8 cellular contexts compared by ENCODE assay signal in the genomic region with DNA sequence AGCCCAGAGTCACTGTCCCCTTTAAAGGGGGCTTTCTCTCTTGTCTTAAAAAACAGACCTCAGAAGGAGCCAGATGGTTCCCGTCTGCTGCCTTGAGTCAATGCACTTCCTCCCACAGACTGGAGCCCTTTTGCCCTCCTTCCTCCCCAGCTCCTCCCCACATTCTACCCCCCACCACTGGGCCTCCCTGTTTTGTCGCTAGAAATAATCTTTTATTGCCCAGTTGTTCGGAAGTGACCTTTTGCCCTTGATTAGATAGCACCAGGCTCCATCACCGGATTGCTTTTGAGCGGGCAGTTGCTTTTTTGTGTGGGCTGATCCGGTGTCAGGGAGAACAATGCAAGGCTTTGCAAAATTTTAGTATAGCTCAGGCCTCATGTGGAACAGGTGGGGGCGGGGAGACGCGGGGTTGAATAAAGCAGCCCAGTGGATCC. TPM values are rescaled to one million over a fixed set of nuclear protein-coding genes. Genes with fewer than 3 reads are reported as not detected.
DNase-seq lines count a peak whose midpoint lies in the region; ATAC-seq and TF ChIP-seq lines count a peak whose summit lies in the region.

No MANE protein-coding gene starts in this region.

- ATAC-seq in CD4-positive, alpha-beta T cell (ENCODE audit: poor library complexity), result peak; percentile 79
- ATAC-seq in GM19328 (IDR thresholded peaks at IDR 0.05; ENCODE audit: unreplicated experiment), result peak; percentile 63
- ATAC-seq in HG03280 (IDR thresholded peaks at IDR 0.05; ENCODE audit: unreplicated experiment), result peak; percentile 65
- ATAC-seq in effector memory CD8-positive, alpha-beta T cell (replicated peaks), result peak; percentile 89
- peak; percentile 86 to 90 for ATAC-seq in naive B cell (ENCODE audit: low read depth in 2 of 2)

- no peaks in the 10 kb centered on the region for H3K9me3 Mint-ChIP-seq in CD4-positive, alpha-beta T cell
- H3K9me3 Mint-ChIP-seq in effector memory CD8-positive, alpha-beta T cell, result no peaks in the 10 kb centered on the region
- no peaks in the 10 kb centered on the region for H3K9me3 Mint-ChIP-seq in naive B cell

- no peak overlapping the region for H3K27ac ChIP-seq in CD4-positive, alpha-beta T cell (ENCODE audit: low read depth, low read length)
- H3K27ac ChIP-seq in SK-N-SH (ENCODE audit: low read depth in 2 of 2, low read length in 1 of 2), result no peak overlapping the region
- no peak overlapping the region for H3K27ac ChIP-seq in RWPE1

- no peak overlapping the region for H3K4me3 ChIP-seq in SK-N-SH (ENCODE audit: low read depth in 2 of 2, low read length in 1 of 2)

- H3K4me2 ChIP-seq in SK-N-SH, result no peak overlapping the region

- H3K27me3 ChIP-seq in CD4-positive, alpha-beta T cell (ENCODE audit: control insufficient read depth, insufficient read depth, low read length), result no peaks in the 10 kb centered on the region
- no peaks in the 10 kb centered on the region for H3K27me3 ChIP-seq in SK-N-SH (ENCODE audit: insufficient read depth)

- peaks cover 15% of the 10 kb centered on the region for H3K4me1 Mint-ChIP-seq in CD4-positive, alpha-beta T cell (ENCODE audit: low read depth)
- peaks cover 10 to 13% of the 10 kb centered on the region in 2 donors for H3K4me1 Mint-ChIP-seq in effector memory CD8-positive, alpha-beta T cell (ENCODE audit: low read depth in 2 of 2)
- peaks cover 33 to 44% (median 42%) of the 10 kb centered on the region in 3 donors for H3K4me1 Mint-ChIP-seq in naive B cell

- no peak for TF ChIP-seq EP300 in SK-N-SH (IDR thresholded peaks at IDR 0.05; ENCODE audit: borderline replicate concordance in 1 of 2, low read depth in 1 of 2, low read length in 1 of 2)

- POLR2A ChIA-PET in CD4-positive, alpha-beta T cell (lab: Charles Lee), result interaction anchor here (0.6 to 1.5 kb wide), 2 partner anchors 34 to 48 kb away, joined by 3 to 4 read pairs; a partner anchor contains a TSS
- POLR2A ChIA-PET in SK-N-SH (lab: Yijun Ruan, JAX) (no interaction called here), RWPE1 (lab: Yijun Ruan, JAX; ENCODE audit: low non-redundant PET) (no interaction called here)

- CTCF ChIA-PET in CD4-positive, alpha-beta T cell (lab: Charles Lee), result no interaction called here
- CTCF ChIA-PET in SK-N-SH (lab: Yijun Ruan, JAX) (no interaction called here), RWPE1 (lab: Yijun Ruan, JAX) (no interaction called here)

- H3K4me3 Mint-ChIP-seq in CD4-positive, alpha-beta T cell, result peak overlapping the region; percentile 50
- H3K4me3 Mint-ChIP-seq in effector memory CD8-positive, alpha-beta T cell, result peak overlapping the region; percentile 39 to 61
- H3K4me3 Mint-ChIP-seq in naive B cell, result peak overlapping the region; percentile 61 to 91 (median 84)

- H3K79me2 ChIP-seq in SK-N-SH (ENCODE audit: insufficient read depth), result no peaks in the 10 kb centered on the region

- H4K20me1 ChIP-seq in SK-N-SH (ENCODE audit: insufficient read depth), result no peaks in the 10 kb centered on the region

- H3K9me2 ChIP-seq in SK-N-SH, result no peaks in the 10 kb centered on the region

- no peaks in the 10 kb centered on the region for H3F3A ChIP-seq in SK-N-SH (replicated peaks; ENCODE audit: insufficient read depth)

- H3K27me3 Mint-ChIP-seq in CD4-positive, alpha-beta T cell, result no peaks in the 10 kb centered on the region
- H3K27me3 Mint-ChIP-seq in effector memory CD8-positive, alpha-beta T cell, result no peaks in the 10 kb centered on the region
- H3K27me3 Mint-ChIP-seq in naive B cell, result no peaks in the 10 kb centered on the region

- peak in 1 of 10 experiments; percentile 8 for DNase-seq in CD4-positive, alpha-beta T cell
- DNase-seq in SK-N-SH (no peak), naive B cell (peak; percentile 80), RWPE1 (ENCODE audit: low spot score) (no peak), NCI-H774 (lab: John Stamatoyannopoulos, UW) (no peak)
- DNase-seq in effector memory CD8-positive, alpha-beta T cell, result peak in 2 of 3 experiments; percentile 18

- intact Hi-C loops in CD4-positive, alpha-beta T cell (cut with DNase I, micrococcal nuclease), result no loop called here

- no peaks in the 10 kb centered on the region for H3K9me3 ChIP-seq in CD4-positive, alpha-beta T cell (ENCODE audit: control insufficient read depth, low read length)
- no peaks in the 10 kb centered on the region for H3K9me3 ChIP-seq in SK-N-SH

- no peak overlapping the region for H3K9ac ChIP-seq in SK-N-SH

- 0 out of 2 replicates have a peak overlapping the region, but pooled peaks have one; percentile 20 for H2AFZ ChIP-seq in SK-N-SH (ENCODE audit: low read depth)

- H3K4me1 ChIP-seq in SK-N-SH (ENCODE audit: control insufficient read depth in 1 of 2, insufficient read depth in 2 of 2, low read depth in 1 of 2, low read length in 1 of 2), result peaks cover 0 to 2% of the 10 kb centered on the region in 2 experiments; a peak in 1 of 4 replicates

- no peak for TF ChIP-seq CTCF in CD4-positive, alpha-beta T cell (IDR thresholded peaks at IDR 0.05)
- no peak for TF ChIP-seq CTCF in SK-N-SH (IDR thresholded peaks at IDR 0.05)
- no peak for TF ChIP-seq CTCF in RWPE1 (conservative IDR thresholded peaks at IDR 0.05; ENCODE audit: low read depth)

- TF ChIP-seq RAD21 in SK-N-SH (IDR thresholded peaks at IDR 0.05; ENCODE audit: low read length), result no peak

- WGBS in SK-N-SH (ENCODE audit: low lambda C conversion rate), result 81% methylated on average over 9 of the region's 9 CpGs

- H3K36me3 ChIP-seq in SK-N-SH (replicated peaks in 1 of 2; ENCODE audit: control insufficient read depth in 1 of 2, insufficient read depth in 2 of 2, low read length in 1 of 2), result no peaks in the 10 kb centered on the region

- peak overlapping the region; percentile 18 for H3K27ac Mint-ChIP-seq in CD4-positive, alpha-beta T cell
- peak overlapping the region in 1 of 2 donors; percentile 44 for H3K27ac Mint-ChIP-seq in effector memory CD8-positive, alpha-beta T cell
- peak overlapping the region; percentile 85 to 95 (median 94) for H3K27ac Mint-ChIP-seq in naive B cell

- H3K36me3 Mint-ChIP-seq in CD4-positive, alpha-beta T cell (ENCODE audit: low read depth), result no peaks in the 10 kb centered on the region
- peaks cover 7% of the 10 kb centered on the region for H3K36me3 Mint-ChIP-seq in effector memory CD8-positive, alpha-beta T cell (ENCODE audit: insufficient read depth)
- H3K36me3 Mint-ChIP-seq in naive B cell, result no peaks in the 10 kb centered on the region

TF ChIP-seq in SK-N-SH, 30 proteins besides CTCF, POLR2A, EP300 and RAD21:
- TF ChIP-seq, protein P1, sequence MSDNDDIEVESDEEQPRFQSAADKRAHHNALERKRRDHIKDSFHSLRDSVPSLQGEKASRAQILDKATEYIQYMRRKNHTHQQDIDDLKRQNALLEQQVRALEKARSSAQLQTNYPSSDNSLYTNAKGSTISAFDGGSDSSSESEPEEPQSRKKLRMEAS (IDR thresholded peaks at IDR 0.05; ENCODE audit: low read depth), result no peak
- TF ChIP-seq GATA2 (CRISPR knock-in tag; IDR thresholded peaks at IDR 0.05) (no peak), TAF1 (IDR thresholded peaks at IDR 0.05; ENCODE audit: borderline replicate concordance, low read depth, low read length) (no peak), TCF12 (IDR thresholded peaks at IDR 0.05) (no peak), NRF1 (IDR thresholded peaks at IDR 0.05; ENCODE audit: low read depth, low read length) (no peak), FOSL2 (IDR thresholded peaks at IDR 0.05; ENCODE audit: borderline replicate concordance, low read depth) (no peak), MXI1 (IDR thresholded peaks at IDR 0.05; ENCODE audit: low read depth, low read length) (no peak), TEAD4 (IDR thresholded peaks at IDR 0.05; ENCODE audit: borderline replicate concordance, insufficient read depth) (no peak), RFX5 (IDR thresholded peaks at IDR 0.05; ENCODE audit: low read length) (no peak), SMC3 (IDR thresholded peaks at IDR 0.05; ENCODE audit: low read depth, low read length) (no peak), JUND (IDR thresholded peaks at IDR 0.05) (no peak)
- TF ChIP-seq, protein P2, sequence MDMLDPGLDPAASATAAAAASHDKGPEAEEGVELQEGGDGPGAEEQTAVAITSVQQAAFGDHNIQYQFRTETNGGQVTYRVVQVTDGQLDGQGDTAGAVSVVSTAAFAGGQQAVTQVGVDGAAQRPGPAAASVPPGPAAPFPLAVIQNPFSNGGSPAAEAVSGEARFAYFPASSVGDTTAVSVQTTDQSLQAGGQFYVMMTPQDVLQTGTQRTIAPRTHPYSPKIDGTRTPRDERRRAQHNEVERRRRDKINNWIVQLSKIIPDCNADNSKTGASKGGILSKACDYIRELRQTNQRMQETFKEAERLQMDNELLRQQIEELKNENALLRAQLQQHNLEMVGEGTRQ (IDR thresholded peaks at IDR 0.05; ENCODE audit: borderline replicate concordance, low read depth, low read length), result no peak
- TF ChIP-seq, protein P3, sequence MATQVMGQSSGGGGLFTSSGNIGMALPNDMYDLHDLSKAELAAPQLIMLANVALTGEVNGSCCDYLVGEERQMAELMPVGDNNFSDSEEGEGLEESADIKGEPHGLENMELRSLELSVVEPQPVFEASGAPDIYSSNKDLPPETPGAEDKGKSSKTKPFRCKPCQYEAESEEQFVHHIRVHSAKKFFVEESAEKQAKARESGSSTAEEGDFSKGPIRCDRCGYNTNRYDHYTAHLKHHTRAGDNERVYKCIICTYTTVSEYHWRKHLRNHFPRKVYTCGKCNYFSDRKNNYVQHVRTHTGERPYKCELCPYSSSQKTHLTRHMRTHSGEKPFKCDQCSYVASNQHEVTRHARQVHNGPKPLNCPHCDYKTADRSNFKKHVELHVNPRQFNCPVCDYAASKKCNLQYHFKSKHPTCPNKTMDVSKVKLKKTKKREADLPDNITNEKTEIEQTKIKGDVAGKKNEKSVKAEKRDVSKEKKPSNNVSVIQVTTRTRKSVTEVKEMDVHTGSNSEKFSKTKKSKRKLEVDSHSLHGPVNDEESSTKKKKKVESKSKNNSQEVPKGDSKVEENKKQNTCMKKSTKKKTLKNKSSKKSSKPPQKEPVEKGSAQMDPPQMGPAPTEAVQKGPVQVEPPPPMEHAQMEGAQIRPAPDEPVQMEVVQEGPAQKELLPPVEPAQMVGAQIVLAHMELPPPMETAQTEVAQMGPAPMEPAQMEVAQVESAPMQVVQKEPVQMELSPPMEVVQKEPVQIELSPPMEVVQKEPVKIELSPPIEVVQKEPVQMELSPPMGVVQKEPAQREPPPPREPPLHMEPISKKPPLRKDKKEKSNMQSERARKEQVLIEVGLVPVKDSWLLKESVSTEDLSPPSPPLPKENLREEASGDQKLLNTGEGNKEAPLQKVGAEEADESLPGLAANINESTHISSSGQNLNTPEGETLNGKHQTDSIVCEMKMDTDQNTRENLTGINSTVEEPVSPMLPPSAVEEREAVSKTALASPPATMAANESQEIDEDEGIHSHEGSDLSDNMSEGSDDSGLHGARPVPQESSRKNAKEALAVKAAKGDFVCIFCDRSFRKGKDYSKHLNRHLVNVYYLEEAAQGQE (IDR thresholded peaks at IDR 0.05; ENCODE audit: low read depth, low read length), result no peak

RNA-seq across cellular contexts. Expression of a gene that starts 47.7 kb away (rescaled TPM):
- 10 to 100 TPM; 19.6 to 20.3 TPM for total RNA-seq in CD4-positive, alpha-beta T cell
- 9.2 and 12.4 TPM in 2 replicates for polyA plus RNA-seq in SK-N-SH (2012; rRNA removed)
- polyA plus RNA-seq in SK-N-SH (2012; cell fraction: cytosol; rRNA removed), result 11.2 and 13.1 TPM in 2 replicates
- 11.7 and 15.6 TPM in 2 replicates for polyA plus RNA-seq in SK-N-SH (2012; cell fraction: nucleus; rRNA removed)
- 10 to 100 TPM; 24.3 to 44.1 (median 31.5) TPM for polyA plus RNA-seq in naive B cell (ENCODE audit: low read depth in 6 of 6)

Comparison
In these comparisons a context has a peak if more than half of its experiments do, and no peak if none do; other contexts are left out.
1. DNase-seq: peak in effector memory CD8-positive, alpha-beta T cell (2 of 3) and naive B cell (single experiment); none in SK-N-SH (single experiment), RWPE1 (single experiment) and NCI-H774 (single experiment).
2. Peak in every context shown above with its lines, with median percentiles within 50 percentile points of each other: ATAC-seq and H3K4me3 Mint-ChIP-seq.